21 cellular contexts compared by ENCODE assay signal in the genomic region with DNA sequence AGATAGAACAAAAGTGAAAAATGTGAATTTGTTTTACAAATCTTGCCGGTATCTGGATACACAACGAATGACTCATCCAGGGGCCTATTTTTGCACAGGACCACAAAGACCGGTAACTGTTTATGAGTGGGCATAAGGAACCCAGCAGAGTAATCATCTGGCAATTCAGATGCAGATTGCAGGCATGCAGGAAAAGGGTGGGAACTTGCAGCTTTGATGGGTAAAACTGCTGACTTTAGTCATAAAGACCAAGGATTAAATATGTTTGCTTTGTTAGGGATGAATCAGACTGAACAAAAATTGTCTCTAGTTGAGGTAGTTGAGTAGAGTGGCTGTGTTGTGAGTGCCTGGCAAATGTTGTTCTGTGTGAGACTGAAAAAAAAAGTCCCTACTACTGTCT.
DNase-seq lines count a peak whose midpoint lies in the region; ATAC-seq and TF ChIP-seq lines count a peak whose summit lies in the region.
"Had no signal": no experiment of that assay in that cellular context is flagged by ENCODE, and none has a peak within 500 bp of the region (broad histone marks: within the 10 kb centered on the region; RNA-seq: fewer than 3 reads in every experiment).

No MANE protein-coding gene starts in this region.

- no peak for ATAC-seq in HG03354 (IDR thresholded peaks at IDR 0.05; ENCODE audit: poor library complexity, severe bottlenecking, unreplicated experiment)
- ATAC-seq: activated naive CD8-positive, alpha-beta T cell treated with anti-CD3 and anti-CD28 coated beads, Interleukin-2, amount 50 U/mL, for 24 hours; K562; left colon had no signal

- DNase-seq in A172 (ENCODE audit: low spot score) = peak; percentile 70
- DNase-seq in HPDE6-E6E7 (ENCODE audit: extremely low spot score) = peak; percentile 10
- DNase-seq in T1000 (lab: John Stamatoyannopoulos, UW) = peak; percentile 17
- DNase-seq in fibroblast of mammary gland (ENCODE audit: low read depth) = peak; percentile 19
- no peak for DNase-seq in activated gamma-delta T cell treated with Interleukin-2 at 50 U/mL for 16 hours
- DNase-seq in GOT3 (lab: John Stamatoyannopoulos, UW) = no peak
- no peak for DNase-seq in kidney glomerular epithelial cell (lab: John Stamatoyannopoulos, UW)
- DNase-seq: activated CD4-positive, alpha-beta T cell treated with anti-CD3 and anti-CD28 coated beads for 1 hour; activated gamma-delta T cell; activated naive CD8-positive, alpha-beta T cell treated with anti-CD3 and anti-CD28 coated beads, Interleukin-2, amount 50 U/mL, for 24 hours; activated T-cell treated with anti-CD3 and anti-CD28 coated beads, Interleukin-2, amount 50 U/mL, for 1 hour; DND-41; left colon; MM.1S; NCI-H1417 treated with DMSO at 0.1 percent for 48 hours; NCI-H82; Right ventricle myocardium superior; stimulated activated CD4-positive, alpha-beta T cell treated with anti-CD3 and anti-CD28 coated beads, Interleukin-1b, Interleukin-23, amount 100 ng/mL, for 48 hours; T-helper 9 cell had no signal

- no peak for TF ChIP-seq CTCF in fibroblast of mammary gland (conservative IDR thresholded peaks at IDR 0.05; ENCODE audit: control insufficient read depth, insufficient read depth, low read depth, low read length)

- H3K4me3 ChIP-seq in fibroblast of mammary gland (ENCODE audit: control insufficient read depth, low read depth, low read length) = no peak overlapping the region
- H3K4me3 ChIP-seq: K562 had no signal

Comparison
In these comparisons a context has a peak if more than half of its experiments do, and no peak if none do; other contexts are left out.
1. DNase-seq: peak in A172 (single experiment), HPDE6-E6E7 (single experiment), T1000 (single experiment) and fibroblast of mammary gland (single experiment); none in activated gamma-delta T cell treated with Interleukin-2 at 50 U/mL for 16 hours (single experiment), GOT3 (single experiment) and kidney glomerular epithelial cell (single experiment).